8 cellular contexts compared by ENCODE assay signal in genomic region chr12:122021193-122021821, GRCh38. TPM values are rescaled to one million over a fixed set of nuclear protein-coding genes. Genes with fewer than 3 reads are reported as not detected.
DNase-seq lines count a peak whose midpoint lies in the region; ATAC-seq and TF ChIP-seq lines count a peak whose summit lies in the region.

No MANE protein-coding gene starts in this region.

- peak overlapping the region; percentile 73 for H3K9ac ChIP-seq in SK-N-MC (ENCODE audit: insufficient read length)
- peak overlapping the region in 1 of 2 donors; percentile 48 for H3K9ac ChIP-seq in mucosa of rectum (ENCODE audit: low read depth in 1 of 2, low read length in 2 of 2)

- H3K9me3 Mint-ChIP-seq in endothelial cell (ENCODE audit: unreplicated experiment), result no peaks in the 10 kb centered on the region

- no peaks in the 10 kb centered on the region for H3K36me3 ChIP-seq in SK-N-MC (ENCODE audit: insufficient read depth, low read length)
- H3K36me3 ChIP-seq in mucosa of rectum (ENCODE audit: control insufficient read depth in 2 of 2, insufficient read depth in 2 of 2, low read length in 2 of 2), result no peaks in the 10 kb centered on the region
- no peaks in the 10 kb centered on the region for H3K36me3 ChIP-seq in aorta (ENCODE audit: control insufficient read depth in 1 of 2, insufficient read depth in 2 of 2, low read length in 1 of 2)

- H3K4me3 Mint-ChIP-seq in endothelial cell (ENCODE audit: unreplicated experiment), result peak overlapping the region; percentile 97

- peak overlapping the region; percentile 24 for H3K27ac Mint-ChIP-seq in endothelial cell (ENCODE audit: unreplicated experiment)

- TF ChIP-seq CTCF in endothelial cell (IDR thresholded peaks at IDR 0.05; ENCODE audit: unreplicated experiment), result no peak

- peaks cover 6% of the 10 kb centered on the region for H3K36me3 Mint-ChIP-seq in endothelial cell (ENCODE audit: low read depth, unreplicated experiment)

- H3K4me1 ChIP-seq in mucosa of rectum (ENCODE audit: control insufficient read depth in 2 of 2, insufficient read depth in 2 of 2, low read length in 2 of 2) (peaks cover 8 to 13% of the 10 kb centered on the region in 2 donors), aorta (ENCODE audit: control insufficient read depth in 1 of 2, insufficient read depth in 2 of 2, low read length in 2 of 2) (peaks cover 0 to 1% of the 10 kb centered on the region in 2 donors)

- peaks cover 18% of the 10 kb centered on the region for H3K27me3 Mint-ChIP-seq in endothelial cell (ENCODE audit: unreplicated experiment)

- intact Hi-C loops in aorta (cut with DNase I), result loop anchor here in 1 of 2 donors (5.0 kb wide), 1 partner anchor 104 kb away; the partner anchor contains the start of gene CFAP251

- 0 out of 2 replicates have a peak, but pooled peaks cover 6% of the 10 kb centered on the region for H3K9me3 ChIP-seq in SK-N-MC (ENCODE audit: low read depth, low read length)
- H3K9me3 ChIP-seq in mucosa of rectum (ENCODE audit: control insufficient read depth in 2 of 2, low read length in 2 of 2), result no peaks in the 10 kb centered on the region
- no peaks in the 10 kb centered on the region for H3K9me3 ChIP-seq in aorta (ENCODE audit: control insufficient read depth, low read length)

- ATAC-seq in aorta (ENCODE audit: low FRiP score) (no peak), HG03097 (IDR thresholded peaks at IDR 0.05; ENCODE audit: low FRiP score, unreplicated experiment) (no peak)

- peak; percentile 25 for DNase-seq in stimulated activated CD4-positive, alpha-beta T cell treated with anti-CD3 and anti-CD28 coated beads, Interleukin-4, amount 100 ng/mL, for 1 hour
- no peak for DNase-seq in stimulated activated CD4-positive, alpha-beta T cell treated with anti-CD3 and anti-CD28 coated beads, Interleukin-12 subunit alpha, Interleukin-12 subunit beta, amount 100 ng/mL, for 4 hours
- DNase-seq in SK-N-MC (ENCODE audit: low read depth, low spot score) (no peak), endothelial cell (ENCODE audit: low spot score) (peak; percentile 17), aorta (peak; percentile 55 to 80), SW 1271 (lab: John Stamatoyannopoulos, UW) (no peak)

- H3K4me3 ChIP-seq in SK-N-MC, result peak overlapping the region; percentile 86
- peak overlapping the region; percentile 65 to 69 for H3K4me3 ChIP-seq in mucosa of rectum (ENCODE audit: low read length in 2 of 2)
- H3K4me3 ChIP-seq in aorta (ENCODE audit: low read length in 2 of 2), result peak overlapping the region; percentile 96

- WGBS in aorta, 2 donors, result 0 to 1% methylated on average over 52 to 57 of the region's 57 CpGs

- no peaks in the 10 kb centered on the region for H3K27me3 ChIP-seq in mucosa of rectum (ENCODE audit: control insufficient read depth in 2 of 2, insufficient read depth in 2 of 2, low read length in 2 of 2)
- no peaks in the 10 kb centered on the region for H3K27me3 ChIP-seq in aorta (ENCODE audit: control insufficient read depth in 1 of 2, insufficient read depth in 2 of 2, low read length in 1 of 2)

- H3K4me1 Mint-ChIP-seq in endothelial cell (ENCODE audit: unreplicated experiment), result peaks cover 9% of the 10 kb centered on the region

- H3K27ac ChIP-seq in SK-N-MC (no peak overlapping the region), mucosa of rectum (ENCODE audit: low read depth in 2 of 2, low read length in 2 of 2) (no peak overlapping the region), aorta (ENCODE audit: low read depth in 1 of 2, low read length in 2 of 2) (peak overlapping the region in 1 of 2 donors; percentile 80)

RNA-seq across cellular contexts. Expression of gene BCL7A, which starts 0.4 kb away (rescaled TPM):
- total RNA-seq in endothelial cell (ENCODE audit: unreplicated experiment) (6.2 TPM), aorta (1 to 10 TPM; 6.2 to 6.3 TPM)
- polyA plus RNA-seq in aorta, result 1 to 10 TPM; 1.1 to 2.7 TPM

RNA-seq across cellular contexts. Expression of gene MLXIP, which starts 57.2 kb away (rescaled TPM):
- 63.3 TPM for total RNA-seq in endothelial cell (ENCODE audit: unreplicated experiment)
- 10 to 100 TPM; 49.8 to 65.1 TPM for total RNA-seq in aorta
- polyA plus RNA-seq in aorta, result 10 to 100 TPM; 10.3 to 39.0 TPM

Comparison
In these comparisons a context has a peak if more than half of its experiments do, and no peak if none do; other contexts are left out.
1. DNase-seq: peak in stimulated activated CD4-positive, alpha-beta T cell treated with anti-CD3 and anti-CD28 coated beads, Interleukin-4, amount 100 ng/mL, for 1 hour (single experiment), endothelial cell (single experiment) and aorta (2 of 2); none in stimulated activated CD4-positive, alpha-beta T cell treated with anti-CD3 and anti-CD28 coated beads, Interleukin-12 subunit alpha, Interleukin-12 subunit beta, amount 100 ng/mL, for 4 hours (single experiment), SK-N-MC (single experiment) and SW 1271 (0 of 2).
2. Peak in every context shown above with its lines, with median percentiles within 50 percentile points of each other: H3K4me3 ChIP-seq.